ENCODE assay signal across 24 cellular contexts in the genomic region with DNA sequence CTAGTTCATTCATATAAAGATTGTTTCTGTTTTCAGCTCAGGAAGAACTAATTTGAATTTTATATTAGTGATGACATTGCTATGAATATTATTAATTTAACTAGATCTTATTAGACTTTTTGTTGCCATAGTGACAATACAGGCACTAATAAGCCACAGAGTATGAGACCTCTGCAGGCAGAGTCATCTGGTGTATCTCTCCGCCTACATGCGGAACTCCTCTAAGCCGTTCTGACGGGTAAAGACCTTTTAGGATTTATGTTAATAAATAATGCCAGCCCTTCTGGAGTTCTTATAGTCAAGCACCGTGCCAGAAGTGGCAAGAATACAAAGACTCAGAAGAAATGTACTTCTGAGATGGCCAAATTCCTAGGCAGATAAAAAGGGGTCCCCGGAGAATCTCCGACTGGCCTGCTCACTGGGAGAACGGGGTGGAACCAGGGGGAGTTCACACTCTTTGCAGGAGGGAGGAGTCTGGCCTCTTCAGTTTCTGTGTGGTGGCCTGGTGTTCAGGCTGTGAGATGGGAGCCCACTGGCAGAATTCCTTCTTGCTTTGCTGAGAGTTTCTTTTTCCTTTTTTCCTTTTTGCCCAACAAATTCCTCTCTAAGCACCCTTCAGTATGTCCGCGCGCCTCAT.
A peak's percentile ranks its signal among the peaks of the same experiment; 100 is the strongest.
DNase-seq lines count a peak whose midpoint lies in the region; ATAC-seq, FAIRE-seq and TF ChIP-seq lines count a peak whose summit lies in the region.
"Had no signal": no experiment of that assay in that cellular context is flagged by ENCODE, and none has a peak within 500 bp of the region (broad histone marks: within the 10 kb centered on the region; RNA-seq: fewer than 3 reads in every experiment).

No MANE protein-coding gene starts in this region.

- H4K20me1 ChIP-seq in SK-N-SH (ENCODE audit: insufficient read depth), result no peaks in the 10 kb centered on the region

- no peak overlapping the region for H3K27ac ChIP-seq in SK-N-SH (ENCODE audit: low read depth in 2 of 2, low read length in 1 of 2)
- H3K27ac ChIP-seq in stomach smooth muscle (ENCODE audit: low read length), result no peak overlapping the region
- no peak overlapping the region for H3K27ac ChIP-seq in pancreas
- H3K27ac ChIP-seq in psoas muscle, result no peak overlapping the region
- H3K27ac ChIP-seq: foreskin keratinocyte, SJSA1, VCaP had no signal

- no peak for TF ChIP-seq RAD21 in SK-N-SH (IDR thresholded peaks at IDR 0.05; ENCODE audit: low read length)

- CTCF ChIA-PET in SK-N-SH (lab: Yijun Ruan, JAX), result interaction anchor here (0.6 kb wide), 1 partner anchor 83 kb away, joined by 4 read pairs; no protein-coding TSS in a partner anchor

- no peak for TF ChIP-seq EP300 in SK-N-SH (IDR thresholded peaks at IDR 0.05; ENCODE audit: borderline replicate concordance in 1 of 2, low read depth in 1 of 2, low read length in 1 of 2)

- intact Hi-C loops in left ventricle myocardium superior (cut with micrococcal nuclease) (no loop called here), pancreas (cut with DNase I) (no loop called here), psoas muscle (cut with DNase I) (no loop called here)

- H3K9me3 ChIP-seq in SK-N-SH (no peaks in the 10 kb centered on the region), adipocyte (ENCODE audit: control insufficient read depth, low read length) (no peaks in the 10 kb centered on the region), stomach smooth muscle (ENCODE audit: control insufficient read depth in 2 of 2, low read length in 2 of 2) (no peaks in the 10 kb centered on the region), pancreas (no peaks in the 10 kb centered on the region), psoas muscle (no peaks in the 10 kb centered on the region)
- H3K9me3 ChIP-seq: SJSA1, spleen had no signal

- H3K4me2 ChIP-seq in SK-N-SH, result no peak overlapping the region

- no peak overlapping the region for H2AFZ ChIP-seq in SK-N-SH (ENCODE audit: low read depth)

- no peak for DNase-seq in SK-N-SH
- DNase-seq in adipocyte (ENCODE audit: low read depth), result no peak
- peak; percentile 28 for DNase-seq in left ventricle myocardium superior
- no peak for DNase-seq in NCI-H2029 (lab: John Stamatoyannopoulos, UW)
- DNase-seq in pancreas, result no peak
- no peak for DNase-seq in psoas muscle
- DNase-seq: 8988T; activated CD4-positive, alpha-beta T cell treated with anti-CD3 and anti-CD28 coated beads, Interleukin-2, amount 50 U/mL, for 4 hours; activated gamma-delta T cell; activated T-cell treated with anti-CD3 and anti-CD28 coated beads for 4 hours; foreskin keratinocyte; kidney; midbrain; NCI-H1694; NCI-H2227 treated with DMSO at 0.1 percent for 48 hours; NCI-H774; PC-3; spleen; stimulated activated CD4-positive, alpha-beta T cell treated with anti-CD3 and anti-CD28 coated beads, Interleukin-4, amount 100 ng/mL, for 4 hours; T-helper 2 cell had no signal

- 73% methylated on average over 11 of the region's 11 CpGs for WGBS in SK-N-SH (ENCODE audit: low lambda C conversion rate)
- 79 to 80% methylated on average over 11 of the region's 11 CpGs for WGBS in pancreas, 2 donors
- 57 to 67% (median 62%) methylated on average over 11 of the region's 11 CpGs for WGBS in psoas muscle, 3 donors

- no peaks in the 10 kb centered on the region for H3K36me3 ChIP-seq in SK-N-SH (replicated peaks in 1 of 2; ENCODE audit: control insufficient read depth in 1 of 2, insufficient read depth in 2 of 2, low read length in 1 of 2)
- H3K36me3 ChIP-seq in adipocyte (ENCODE audit: control insufficient read depth, insufficient read depth, low read length, severe bottlenecking), result no peaks in the 10 kb centered on the region
- H3K36me3 ChIP-seq in stomach smooth muscle (ENCODE audit: control insufficient read depth in 2 of 2, insufficient read depth in 2 of 2, low read length in 2 of 2), result no peaks in the 10 kb centered on the region
- no peaks in the 10 kb centered on the region for H3K36me3 ChIP-seq in pancreas
- no peaks in the 10 kb centered on the region for H3K36me3 ChIP-seq in psoas muscle (ENCODE audit: insufficient read depth in 1 of 2, low read depth in 1 of 2)
- H3K36me3 ChIP-seq: SJSA1, spleen had no signal

- H3F3A ChIP-seq in SK-N-SH (replicated peaks; ENCODE audit: insufficient read depth), result no peaks in the 10 kb centered on the region

- POLR2A ChIA-PET in SK-N-SH (lab: Yijun Ruan, JAX), result no interaction called here

- no peaks in the 10 kb centered on the region for H3K79me2 ChIP-seq in SK-N-SH (ENCODE audit: insufficient read depth)

- H3K9ac ChIP-seq in SK-N-SH (no peak overlapping the region), adipocyte (ENCODE audit: low read length) (no peak overlapping the region), stomach smooth muscle (ENCODE audit: low read length in 2 of 2) (no peak overlapping the region)

- FAIRE-seq in pancreas (lab: Jason Lieb, UNC), result no peak
- FAIRE-seq: kidney had no signal

- ATAC-seq in SK-N-SH treated with all-trans-retinoic acid at 6 μM for 48 hours, result peak; percentile 55; the same call in 1 of the 3 replicates
- ATAC-seq in left ventricle myocardium superior, result peak; percentile 75
- no peak for ATAC-seq in pancreas
- no peak for ATAC-seq in psoas muscle
- ATAC-seq: foreskin keratinocyte, PC-3 had no signal

- no peak overlapping the region for H3K4me3 ChIP-seq in SK-N-SH (ENCODE audit: low read depth in 2 of 2, low read length in 1 of 2)
- peak overlapping the region; percentile 61 for H3K4me3 ChIP-seq in adipocyte (ENCODE audit: low read length)
- H3K4me3 ChIP-seq in stomach smooth muscle (ENCODE audit: low read length in 2 of 2), result peak overlapping the region; percentile 15 to 32
- H3K4me3 ChIP-seq in pancreas, result no peak overlapping the region
- H3K4me3 ChIP-seq in psoas muscle, result no peak overlapping the region
- H3K4me3 ChIP-seq: SJSA1, spleen had no signal

- TF ChIP-seq CTCF in SK-N-SH (IDR thresholded peaks at IDR 0.05) (no peak), pancreas (IDR thresholded peaks at IDR 0.05) (no peak), psoas muscle (IDR thresholded peaks at IDR 0.05) (no peak)

- no peaks in the 10 kb centered on the region for H3K9me2 ChIP-seq in SK-N-SH

- H3K4me1 ChIP-seq in SK-N-SH (ENCODE audit: control insufficient read depth in 1 of 2, insufficient read depth in 2 of 2, low read depth in 1 of 2, low read length in 1 of 2) (no peaks in the 10 kb centered on the region; a peak in 1 of 4 replicates), adipocyte (ENCODE audit: control insufficient read depth, insufficient read depth, low read length) (no peaks in the 10 kb centered on the region), stomach smooth muscle (ENCODE audit: control insufficient read depth, insufficient read depth, low read length) (no peaks in the 10 kb centered on the region), pancreas (no peaks in the 10 kb centered on the region), psoas muscle (no peaks in the 10 kb centered on the region)
- H3K4me1 ChIP-seq: foreskin keratinocyte had no signal

- H3K27me3 ChIP-seq in SK-N-SH (ENCODE audit: insufficient read depth), result no peaks in the 10 kb centered on the region; the same call in 1 of the 2 replicates
- no peaks in the 10 kb centered on the region for H3K27me3 ChIP-seq in adipocyte (replicated peaks; ENCODE audit: control insufficient read depth, insufficient read depth, low read length)
- no peaks in the 10 kb centered on the region for H3K27me3 ChIP-seq in stomach smooth muscle (ENCODE audit: control insufficient read depth in 1 of 2, insufficient read depth in 2 of 2, low read length in 2 of 2)
- H3K27me3 ChIP-seq in pancreas, result no peaks in the 10 kb centered on the region
- peaks cover 0 to 4% (median 0%) of the 10 kb centered on the region in 3 donors for H3K27me3 ChIP-seq in psoas muscle (ENCODE audit: insufficient read depth in 3 of 3, low read length in 2 of 3)
- H3K27me3 ChIP-seq: foreskin keratinocyte, SJSA1, spleen had no signal

TF ChIP-seq in SK-N-SH treated with all-trans-retinoic acid at 6 μM for 48 hours, 23 proteins besides CTCF, POLR2A, EP300 and RAD21 (continues in another document):
- TF ChIP-seq CSDC2 (CRISPR knock-in tag; IDR thresholded peaks at IDR 0.05) (no peak), ISL1 (CRISPR knock-in tag; IDR thresholded peaks at IDR 0.05) (no peak), RARB (CRISPR knock-in tag; IDR thresholded peaks at IDR 0.05) (no peak), GLIS3 (CRISPR knock-in tag; IDR thresholded peaks at IDR 0.05) (no peak), ZC3H10 (CRISPR knock-in tag; IDR thresholded peaks at IDR 0.05) (no peak), SNAI2 (CRISPR knock-in tag; IDR thresholded peaks at IDR 0.05) (no peak)

TF ChIP-seq in SK-N-SH, 30 proteins besides CTCF, POLR2A, EP300 and RAD21:
- TF ChIP-seq TAF1 (IDR thresholded peaks at IDR 0.05; ENCODE audit: borderline replicate concordance, low read depth, low read length) (no peak), MXI1 (IDR thresholded peaks at IDR 0.05; ENCODE audit: low read depth, low read length) (no peak)
- TF ChIP-seq, protein P1, sequence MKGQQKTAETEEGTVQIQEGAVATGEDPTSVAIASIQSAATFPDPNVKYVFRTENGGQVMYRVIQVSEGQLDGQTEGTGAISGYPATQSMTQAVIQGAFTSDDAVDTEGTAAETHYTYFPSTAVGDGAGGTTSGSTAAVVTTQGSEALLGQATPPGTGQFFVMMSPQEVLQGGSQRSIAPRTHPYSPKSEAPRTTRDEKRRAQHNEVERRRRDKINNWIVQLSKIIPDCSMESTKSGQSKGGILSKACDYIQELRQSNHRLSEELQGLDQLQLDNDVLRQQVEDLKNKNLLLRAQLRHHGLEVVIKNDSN (IDR thresholded peaks at IDR 0.05; ENCODE audit: borderline replicate concordance, low read depth), result no peak
- TF ChIP-seq, protein P2, sequence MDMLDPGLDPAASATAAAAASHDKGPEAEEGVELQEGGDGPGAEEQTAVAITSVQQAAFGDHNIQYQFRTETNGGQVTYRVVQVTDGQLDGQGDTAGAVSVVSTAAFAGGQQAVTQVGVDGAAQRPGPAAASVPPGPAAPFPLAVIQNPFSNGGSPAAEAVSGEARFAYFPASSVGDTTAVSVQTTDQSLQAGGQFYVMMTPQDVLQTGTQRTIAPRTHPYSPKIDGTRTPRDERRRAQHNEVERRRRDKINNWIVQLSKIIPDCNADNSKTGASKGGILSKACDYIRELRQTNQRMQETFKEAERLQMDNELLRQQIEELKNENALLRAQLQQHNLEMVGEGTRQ (IDR thresholded peaks at IDR 0.05; ENCODE audit: borderline replicate concordance, low read depth, low read length), result no peak

Comparison
In these comparisons a context has a peak if more than half of its experiments do, and no peak if none do; other contexts are left out.
1. ATAC-seq: peak in SK-N-SH treated with all-trans-retinoic acid at 6 μM for 48 hours (single experiment) and left ventricle myocardium superior (single experiment); none in pancreas (0 of 4) and psoas muscle (0 of 4).
2. H3K4me3 ChIP-seq: peak in adipocyte (single experiment) and stomach smooth muscle (2 of 2); none in SK-N-SH (0 of 2), pancreas (0 of 4) and psoas muscle (single experiment).